In the genomic region with DNA sequence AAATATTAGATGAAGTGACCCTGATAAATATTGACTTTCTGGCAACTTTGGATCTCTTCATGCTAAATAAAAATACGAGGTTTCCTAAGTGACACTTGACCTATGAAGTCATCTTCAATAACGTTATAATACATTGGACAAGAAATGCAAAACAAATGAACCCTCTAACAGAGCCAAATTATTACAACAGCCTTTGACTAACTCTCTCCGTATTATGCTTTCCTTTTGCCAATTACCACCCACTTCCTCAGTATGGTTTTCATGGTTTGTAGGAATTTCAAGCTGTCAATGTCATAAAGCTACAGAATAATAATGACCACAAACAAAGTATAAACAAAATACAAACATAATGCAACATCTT, we compare ENCODE assay signal across 12 cellular contexts.
A peak's percentile ranks its signal among the peaks of the same experiment; 100 is the strongest.
DNase-seq lines count a peak whose midpoint lies in the region; ATAC-seq, FAIRE-seq and TF ChIP-seq lines count a peak whose summit lies in the region.
"Had no signal": no experiment of that assay in that cellular context is flagged by ENCODE, and none has a peak within 500 bp of the region (broad histone marks: within the 10 kb centered on the region; RNA-seq: fewer than 3 reads in every experiment).

No MANE protein-coding gene starts in this region.

- dilution Hi-C loops in endothelial cell of umbilical vein (cut with MboI; ENCODE audit: extremely low pct_ligation_motif_present, low sequenced_read_pairs): no loop called here

- no peaks in the 10 kb centered on the region for H4K20me1 ChIP-seq in KMS-11 (ENCODE audit: insufficient read depth)
- no peaks in the 10 kb centered on the region for H4K20me1 ChIP-seq in endothelial cell of umbilical vein (replicated peaks; ENCODE audit: control insufficient read depth, extremely low read depth, insufficient read depth, low read length)

- TF ChIP-seq CTCF in KMS-11 (conservative IDR thresholded peaks at IDR 0.05; ENCODE audit: low read depth, low read length) (no peak), endothelial cell of umbilical vein (IDR thresholded peaks at IDR 0.05; ENCODE audit: extremely low read depth in 1 of 2, insufficient read depth in 1 of 2, low read depth in 1 of 2, low read length in 2 of 2) (no peak)

- no peaks in the 10 kb centered on the region for H3K79me2 ChIP-seq in KMS-11 (ENCODE audit: insufficient read depth, low read depth)
- no peaks in the 10 kb centered on the region for H3K79me2 ChIP-seq in endothelial cell of umbilical vein (ENCODE audit: control insufficient read depth, insufficient read depth, low read length)

- DNase-seq in endothelial cell of umbilical vein (ENCODE audit: low read depth, low spot score) (peak; percentile 37), skeletal muscle cell (ENCODE audit: low read depth) (peak; percentile 46), NAMALWA (ENCODE audit: low spot score) (no peak), DMS153 treated with DMSO at 0.1 percent for 48 hours (lab: John Stamatoyannopoulos, UW; ENCODE audit: unreplicated experiment) (no peak), CD1c-positive myeloid dendritic cell (ENCODE audit: extremely low spot score) (no peak)
- DNase-seq: DND-41; midbrain; spleen; stimulated activated naive CD4-positive, alpha-beta T cell treated with Interleukin-2 at 50 U/mL for 16 hours had no signal

- CTCF ChIA-PET in endothelial cell of umbilical vein (lab: Charles Lee): interaction anchor here (0.7 to 1.8 kb wide), 3 partner anchors 11 to 89 kb away, joined by 3 to 7 read pairs (median 3); no protein-coding TSS in a partner anchor

- no peak for FAIRE-seq in endothelial cell of umbilical vein (lab: Jason Lieb, UNC)

- H3K27me3 ChIP-seq in KMS-11 (ENCODE audit: insufficient read depth, low read depth): no peaks in the 10 kb centered on the region
- H3K27me3 ChIP-seq in endothelial cell of umbilical vein (ENCODE audit: control insufficient read depth in 2 of 2, insufficient read depth in 2 of 2, low read length in 2 of 2): no peaks in the 10 kb centered on the region
- H3K27me3 ChIP-seq: spleen had no signal

- H2AFZ ChIP-seq in KMS-11 (ENCODE audit: low read depth) (no peak overlapping the region), endothelial cell of umbilical vein (ENCODE audit: low read depth, low read length) (peak overlapping the region; percentile 33)

- H3K9me3 ChIP-seq in endothelial cell of umbilical vein (replicated peaks; ENCODE audit: control insufficient read depth, insufficient read depth, low read length): no peaks in the 10 kb centered on the region

- BruUV-seq in endothelial cell of umbilical vein (replicated peaks; lab: Mats Ljungman, UMichigan): no TSS peak

- H3K4me1 ChIP-seq in KMS-11 (ENCODE audit: low read depth, poor library complexity, severe bottlenecking) (peaks cover 31% of the 10 kb centered on the region), endothelial cell of umbilical vein (ENCODE audit: control insufficient read depth, extremely low read depth, insufficient read depth, low read length) (peaks cover 22% of the 10 kb centered on the region)
- H3K4me1 ChIP-seq: spleen had no signal

- H3K9me1 ChIP-seq in endothelial cell of umbilical vein (replicated peaks; ENCODE audit: control insufficient read depth, extremely low read depth, insufficient read depth, low read length): no peaks in the 10 kb centered on the region

- ATAC-seq in GM18858 (IDR thresholded peaks at IDR 0.05; ENCODE audit: unreplicated experiment) (peak; percentile 20), HG03521 (IDR thresholded peaks at IDR 0.05; ENCODE audit: unreplicated experiment) (no peak)

- peak overlapping the region; percentile 72 for H3K4me2 ChIP-seq in KMS-11
- no peak overlapping the region for H3K4me2 ChIP-seq in endothelial cell of umbilical vein (ENCODE audit: insufficient read depth, low read length)

- H3K9ac ChIP-seq in KMS-11 (no peak overlapping the region), endothelial cell of umbilical vein (replicated peaks; ENCODE audit: extremely low read depth, insufficient read depth, low read length) (no peak overlapping the region)

- H3K4me3 ChIP-seq in KMS-11 (IDR thresholded peaks at IDR 0.05; ENCODE audit: insufficient read depth, low read depth, low read length) (no peak overlapping the region), endothelial cell of umbilical vein (replicated peaks in 1 of 3; ENCODE audit: insufficient read depth in 1 of 3, low read depth in 1 of 3, low read length in 3 of 3) (no peak overlapping the region), skeletal muscle cell (ENCODE audit: low read depth, low read length) (no peak overlapping the region)
- H3K4me3 ChIP-seq: spleen had no signal

- TF ChIP-seq POLR2A in endothelial cell of umbilical vein (IDR thresholded peaks at IDR 0.05; ENCODE audit: low read depth, low read length): no peak

- H3K27ac ChIP-seq in KMS-11: peak overlapping the region; percentile 32; the same call in 1 of the 2 replicates
- no peak overlapping the region for H3K27ac ChIP-seq in endothelial cell of umbilical vein (ENCODE audit: insufficient read depth, low read depth, low read length)

- H3K36me3 ChIP-seq in KMS-11 (ENCODE audit: insufficient read depth): no peaks in the 10 kb centered on the region
- H3K36me3 ChIP-seq in endothelial cell of umbilical vein (ENCODE audit: control insufficient read depth in 2 of 2, extremely low read depth in 1 of 2, insufficient read depth in 2 of 2, low read length in 2 of 2): no peaks in the 10 kb centered on the region
- H3K36me3 ChIP-seq: spleen had no signal

- intact Hi-C loops in endothelial cell of umbilical vein (cut with micrococcal nuclease): no loop called here

- POLR2A ChIA-PET in endothelial cell of umbilical vein (lab: Charles Lee): no interaction called here

TF ChIP-seq in endothelial cell of umbilical vein, 7 proteins besides CTCF, POLR2A, EP300 and RAD21:
- no peak for TF ChIP-seq GATA2 (IDR thresholded peaks at IDR 0.05; ENCODE audit: insufficient read depth, insufficient read length, low read depth, low read length)
- no peak for TF ChIP-seq FOS (IDR thresholded peaks at IDR 0.05; ENCODE audit: borderline replicate concordance, insufficient read depth, low read length)
- TF ChIP-seq EZH2 (IDR thresholded peaks at IDR 0.05; ENCODE audit: borderline replicate concordance, low read depth, low read length, severe bottlenecking): no peak
- TF ChIP-seq POLR2AphosphoS5 (IDR thresholded peaks at IDR 0.05; ENCODE audit: insufficient read depth, low read depth, low read length): no peak
- TF ChIP-seq MYC (IDR thresholded peaks at IDR 0.05; ENCODE audit: low read depth, low read length): no peak
- no peak for TF ChIP-seq JUN (IDR thresholded peaks at IDR 0.05; ENCODE audit: borderline replicate concordance, insufficient read depth, insufficient read length, low read depth)
- TF ChIP-seq, protein P1, sequence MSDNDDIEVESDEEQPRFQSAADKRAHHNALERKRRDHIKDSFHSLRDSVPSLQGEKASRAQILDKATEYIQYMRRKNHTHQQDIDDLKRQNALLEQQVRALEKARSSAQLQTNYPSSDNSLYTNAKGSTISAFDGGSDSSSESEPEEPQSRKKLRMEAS (IDR thresholded peaks at IDR 0.05; ENCODE audit: insufficient read depth, insufficient read length): no peak

Comparison
In these comparisons a context has a peak if more than half of its experiments do, and no peak if none do; other contexts are left out.
1. DNase-seq: peak in endothelial cell of umbilical vein (single experiment) and skeletal muscle cell (single experiment); none in NAMALWA (single experiment), DMS153 treated with DMSO at 0.1 percent for 48 hours (single experiment) and CD1c-positive myeloid dendritic cell (single experiment).